ENCODE assay signal across 3 cellular contexts in the genomic region with DNA sequence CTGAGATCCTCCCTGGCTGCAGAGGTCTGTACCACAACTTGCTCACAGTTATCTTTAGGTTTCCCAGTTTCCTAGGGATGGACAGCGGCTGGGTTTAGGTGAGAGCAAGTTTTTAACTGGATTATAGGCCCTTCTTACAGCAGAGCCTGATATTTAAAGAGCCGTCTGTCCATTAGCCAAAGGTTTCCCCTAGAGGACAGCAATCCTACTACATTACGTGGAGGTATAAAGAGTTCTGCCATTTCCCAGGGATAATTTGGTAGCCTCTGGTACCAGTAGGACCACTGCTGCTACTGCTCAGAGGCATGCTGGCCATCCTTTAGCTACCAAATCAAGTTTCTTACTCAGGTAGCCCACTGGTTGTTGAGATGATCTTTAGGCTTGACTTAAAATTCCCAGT.
TF ChIP-seq lines count a peak whose summit lies in the region.

No MANE protein-coding gene starts in this region.

TF ChIP-seq in A549, 52 proteins besides CTCF, POLR2A, EP300 and RAD21 (continued from another document):
- TF ChIP-seq FOSL2 (IDR thresholded peaks at IDR 0.05): no peak
- no peak for TF ChIP-seq FOSL2 (CRISPR knock-in tag; IDR thresholded peaks at IDR 0.05)
- TF ChIP-seq HEYL (CRISPR knock-in tag; IDR thresholded peaks at IDR 0.05): no peak
- no peak for TF ChIP-seq MYC (IDR thresholded peaks at IDR 0.05; ENCODE audit: borderline replicate concordance, low read length)
- TF ChIP-seq, protein P1, sequence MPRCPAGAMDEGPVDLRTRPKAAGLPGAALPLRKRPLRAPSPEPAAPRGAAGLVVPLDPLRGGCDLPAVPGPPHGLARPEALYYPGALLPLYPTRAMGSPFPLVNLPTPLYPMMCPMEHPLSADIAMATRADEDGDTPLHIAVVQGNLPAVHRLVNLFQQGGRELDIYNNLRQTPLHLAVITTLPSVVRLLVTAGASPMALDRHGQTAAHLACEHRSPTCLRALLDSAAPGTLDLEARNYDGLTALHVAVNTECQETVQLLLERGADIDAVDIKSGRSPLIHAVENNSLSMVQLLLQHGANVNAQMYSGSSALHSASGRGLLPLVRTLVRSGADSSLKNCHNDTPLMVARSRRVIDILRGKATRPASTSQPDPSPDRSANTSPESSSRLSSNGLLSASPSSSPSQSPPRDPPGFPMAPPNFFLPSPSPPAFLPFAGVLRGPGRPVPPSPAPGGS (IDR thresholded peaks at IDR 0.05): no peak
- no peak for TF ChIP-seq KDM5A (IDR thresholded peaks at IDR 0.05)
- no peak for TF ChIP-seq RCOR1 (IDR thresholded peaks at IDR 0.05; ENCODE audit: low read depth, low read length)
- TF ChIP-seq TFCP2L1 (CRISPR knock-in tag; IDR thresholded peaks at IDR 0.05): no peak
- TF ChIP-seq, protein P2, sequence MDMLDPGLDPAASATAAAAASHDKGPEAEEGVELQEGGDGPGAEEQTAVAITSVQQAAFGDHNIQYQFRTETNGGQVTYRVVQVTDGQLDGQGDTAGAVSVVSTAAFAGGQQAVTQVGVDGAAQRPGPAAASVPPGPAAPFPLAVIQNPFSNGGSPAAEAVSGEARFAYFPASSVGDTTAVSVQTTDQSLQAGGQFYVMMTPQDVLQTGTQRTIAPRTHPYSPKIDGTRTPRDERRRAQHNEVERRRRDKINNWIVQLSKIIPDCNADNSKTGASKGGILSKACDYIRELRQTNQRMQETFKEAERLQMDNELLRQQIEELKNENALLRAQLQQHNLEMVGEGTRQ (IDR thresholded peaks at IDR 0.05): no peak

TF ChIP-seq in GM23338, 12 proteins besides CTCF, POLR2A, EP300 and RAD21 (continued from another document and continues in another):
- TF ChIP-seq, protein P3, sequence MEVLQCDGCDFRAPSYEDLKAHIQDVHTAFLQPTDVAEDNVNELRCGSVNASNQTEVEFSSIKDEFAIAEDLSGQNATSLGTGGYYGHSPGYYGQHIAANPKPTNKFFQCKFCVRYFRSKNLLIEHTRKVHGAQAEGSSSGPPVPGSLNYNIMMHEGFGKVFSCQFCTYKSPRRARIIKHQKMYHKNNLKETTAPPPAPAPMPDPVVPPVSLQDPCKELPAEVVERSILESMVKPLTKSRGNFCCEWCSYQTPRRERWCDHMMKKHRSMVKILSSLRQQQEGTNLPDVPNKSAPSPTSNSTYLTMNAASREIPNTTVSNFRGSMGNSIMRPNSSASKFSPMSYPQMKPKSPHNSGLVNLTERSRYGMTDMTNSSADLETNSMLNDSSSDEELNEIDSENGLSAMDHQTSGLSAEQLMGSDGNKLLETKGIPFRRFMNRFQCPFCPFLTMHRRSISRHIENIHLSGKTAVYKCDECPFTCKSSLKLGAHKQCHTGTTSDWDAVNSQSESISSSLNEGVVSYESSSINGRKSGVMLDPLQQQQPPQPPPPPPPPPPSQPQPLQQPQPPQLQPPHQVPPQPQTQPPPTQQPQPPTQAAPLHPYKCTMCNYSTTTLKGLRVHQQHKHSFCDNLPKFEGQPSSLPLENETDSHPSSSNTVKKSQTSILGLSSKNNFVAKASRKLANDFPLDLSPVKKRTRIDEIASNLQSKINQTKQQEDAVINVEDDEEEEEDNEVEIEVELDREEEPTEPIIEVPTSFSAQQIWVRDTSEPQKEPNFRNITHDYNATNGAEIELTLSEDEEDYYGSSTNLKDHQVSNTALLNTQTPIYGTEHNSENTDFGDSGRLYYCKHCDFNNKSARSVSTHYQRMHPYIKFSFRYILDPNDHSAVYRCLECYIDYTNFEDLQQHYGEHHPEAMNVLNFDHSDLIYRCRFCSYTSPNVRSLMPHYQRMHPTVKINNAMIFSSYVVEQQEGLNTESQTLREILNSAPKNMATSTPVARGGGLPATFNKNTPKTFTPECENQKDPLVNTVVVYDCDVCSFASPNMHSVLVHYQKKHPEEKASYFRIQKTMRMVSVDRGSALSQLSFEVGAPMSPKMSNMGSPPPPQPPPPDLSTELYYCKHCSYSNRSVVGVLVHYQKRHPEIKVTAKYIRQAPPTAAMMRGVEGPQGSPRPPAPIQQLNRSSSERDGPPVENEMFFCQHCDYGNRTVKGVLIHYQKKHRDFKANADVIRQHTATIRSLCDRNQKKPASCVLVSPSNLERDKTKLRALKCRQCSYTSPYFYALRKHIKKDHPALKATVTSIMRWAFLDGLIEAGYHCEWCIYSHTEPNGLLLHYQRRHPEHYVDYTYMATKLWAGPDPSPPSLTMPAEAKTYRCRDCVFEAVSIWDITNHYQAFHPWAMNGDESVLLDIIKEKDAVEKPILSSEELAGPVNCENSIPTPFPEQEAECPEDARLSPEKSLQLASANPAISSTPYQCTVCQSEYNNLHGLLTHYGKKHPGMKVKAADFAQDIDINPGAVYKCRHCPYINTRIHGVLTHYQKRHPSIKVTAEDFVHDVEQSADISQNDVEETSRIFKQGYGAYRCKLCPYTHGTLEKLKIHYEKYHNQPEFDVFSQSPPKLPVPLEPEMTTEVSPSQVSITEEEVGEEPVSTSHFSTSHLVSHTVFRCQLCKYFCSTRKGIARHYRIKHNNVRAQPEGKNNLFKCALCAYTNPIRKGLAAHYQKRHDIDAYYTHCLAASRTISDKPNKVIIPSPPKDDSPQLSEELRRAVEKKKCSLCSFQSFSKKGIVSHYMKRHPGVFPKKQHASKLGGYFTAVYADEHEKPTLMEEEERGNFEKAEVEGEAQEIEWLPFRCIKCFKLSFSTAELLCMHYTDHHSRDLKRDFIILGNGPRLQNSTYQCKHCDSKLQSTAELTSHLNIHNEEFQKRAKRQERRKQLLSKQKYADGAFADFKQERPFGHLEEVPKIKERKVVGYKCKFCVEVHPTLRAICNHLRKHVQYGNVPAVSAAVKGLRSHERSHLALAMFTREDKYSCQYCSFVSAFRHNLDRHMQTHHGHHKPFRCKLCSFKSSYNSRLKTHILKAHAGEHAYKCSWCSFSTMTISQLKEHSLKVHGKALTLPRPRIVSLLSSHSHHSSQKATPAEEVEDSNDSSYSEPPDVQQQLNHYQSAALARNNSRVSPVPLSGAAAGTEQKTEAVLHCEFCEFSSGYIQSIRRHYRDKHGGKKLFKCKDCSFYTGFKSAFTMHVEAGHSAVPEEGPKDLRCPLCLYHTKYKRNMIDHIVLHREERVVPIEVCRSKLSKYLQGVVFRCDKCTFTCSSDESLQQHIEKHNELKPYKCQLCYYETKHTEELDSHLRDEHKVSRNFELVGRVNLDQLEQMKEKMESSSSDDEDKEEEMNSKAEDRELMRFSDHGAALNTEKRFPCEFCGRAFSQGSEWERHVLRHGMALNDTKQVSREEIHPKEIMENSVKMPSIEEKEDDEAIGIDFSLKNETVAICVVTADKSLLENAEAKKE (CRISPR knock-in tag; IDR thresholded peaks at IDR 0.05): no peak
- TF ChIP-seq EZH2 (IDR thresholded peaks at IDR 0.05; ENCODE audit: low read depth, unreplicated experiment) (no peak), ZNF114 (CRISPR knock-in tag; IDR thresholded peaks at IDR 0.05) (no peak), NANOG (IDR thresholded peaks at IDR 0.05; ENCODE audit: borderline replicate concordance) (no peak), JUNB (IDR thresholded peaks at IDR 0.05; ENCODE audit: unreplicated experiment) (no peak), ETS1 (IDR thresholded peaks at IDR 0.05) (no peak), EZH2phosphoT487 (IDR thresholded peaks at IDR 0.05; ENCODE audit: unreplicated experiment) (no peak), CREB1 (CRISPR knock-in tag; IDR thresholded peaks at IDR 0.05; ENCODE audit: low read depth) (no peak)

TF ChIP-seq in WTC11, 78 proteins besides CTCF, POLR2A, EP300 and RAD21 (continued from another document):
- TF ChIP-seq, protein P4, sequence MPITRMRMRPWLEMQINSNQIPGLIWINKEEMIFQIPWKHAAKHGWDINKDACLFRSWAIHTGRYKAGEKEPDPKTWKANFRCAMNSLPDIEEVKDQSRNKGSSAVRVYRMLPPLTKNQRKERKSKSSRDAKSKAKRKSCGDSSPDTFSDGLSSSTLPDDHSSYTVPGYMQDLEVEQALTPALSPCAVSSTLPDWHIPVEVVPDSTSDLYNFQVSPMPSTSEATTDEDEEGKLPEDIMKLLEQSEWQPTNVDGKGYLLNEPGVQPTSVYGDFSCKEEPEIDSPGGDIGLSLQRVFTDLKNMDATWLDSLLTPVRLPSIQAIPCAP (CRISPR knock-in tag; IDR thresholded peaks at IDR 0.05): no peak
- no peak for TF ChIP-seq AR (CRISPR knock-in tag; IDR thresholded peaks at IDR 0.05)
TF ChIP-seq in WTC11: peak in this region for 0.
